17 cellular contexts compared by ENCODE assay signal in the genomic region with DNA sequence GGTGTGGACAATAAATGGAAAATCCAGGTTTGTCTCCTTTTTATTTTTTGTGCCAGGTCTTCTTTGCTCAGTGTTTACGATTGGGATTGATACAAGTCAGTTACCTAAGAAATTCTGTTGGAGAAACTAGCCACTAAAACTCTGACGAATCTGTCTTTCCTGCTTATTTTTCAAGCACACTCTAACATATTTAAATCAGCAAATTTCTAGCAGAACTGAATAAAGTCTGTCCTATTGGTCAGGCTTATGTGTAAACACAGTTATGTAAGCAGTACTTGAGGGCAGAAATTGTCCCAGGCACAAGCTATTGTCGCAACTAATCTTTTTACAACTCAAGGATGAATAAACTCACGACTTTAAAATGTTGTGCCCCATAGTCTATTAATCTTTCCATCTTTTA. TPM values are rescaled to one million over a fixed set of nuclear protein-coding genes. Genes with fewer than 3 reads are reported as not detected.
DNase-seq lines count a peak whose midpoint lies in the region; ATAC-seq and TF ChIP-seq lines count a peak whose summit lies in the region.
"Had no signal": no experiment of that assay in that cellular context is flagged by ENCODE, and none has a peak within 500 bp of the region (broad histone marks: within the 10 kb centered on the region; RNA-seq: fewer than 3 reads in every experiment).

No MANE protein-coding gene starts in this region.

- no peak overlapping the region for H3K4me3 ChIP-seq in upper lobe of right lung
- H3K4me3 ChIP-seq: PC-9 had no signal

- DNase-seq in NCI-H1417 (lab: John Stamatoyannopoulos, UW) = peak in 2 of 3 experiments; percentile 46 to 80
- DNase-seq in NCI-H1417 treated with DMSO at 0.1 percent for 48 hours (lab: John Stamatoyannopoulos, UW) = no peak
- DNase-seq in NCI-H526 treated with DMSO at 0.1 percent for 48 hours (lab: John Stamatoyannopoulos, UW) = peak; percentile 35
- peak; percentile 45 for DNase-seq in fibroblast of peridontal ligament (ENCODE audit: extremely low read depth)
- no peak for DNase-seq in upper lobe of right lung
- no peak for DNase-seq in Right ventricle myocardium superior
- DNase-seq in stimulated activated naive CD4-positive, alpha-beta T cell treated with Interleukin-2 at 50 U/mL for 16 hours (lab: John Stamatoyannopoulos, UW) = no peak
- DNase-seq: C1 segment of cervical spinal cord, H7, Kasumi-1, NCI-H1436 treated with DMSO at 0.1 percent for 48 hours, NCI-H2171 treated with DMSO at 0.1 percent for 48 hours, NCI-H510A, PC-9, T-helper 17 cell had no signal

- no peaks in the 10 kb centered on the region for H3K36me3 ChIP-seq in upper lobe of right lung

- no peak for TF ChIP-seq CTCF in upper lobe of right lung (IDR thresholded peaks at IDR 0.05)

- ATAC-seq in upper lobe of right lung = peak; percentile 69
- no peak for ATAC-seq in Right ventricle myocardium superior (ENCODE audit: poor library complexity)
- no peak for ATAC-seq in HG02571 (IDR thresholded peaks at IDR 0.05; ENCODE audit: unreplicated experiment)
- ATAC-seq: SK-N-SH treated with all-trans-retinoic acid at 6 μM for 48 hours, T-helper 17 cell had no signal

- no peak overlapping the region for H3K27ac ChIP-seq in upper lobe of right lung
- H3K27ac ChIP-seq: PC-9 had no signal

- H3K9me3 ChIP-seq in upper lobe of right lung = no peaks in the 10 kb centered on the region

- no peaks in the 10 kb centered on the region for H3K27me3 ChIP-seq in upper lobe of right lung

- intact Hi-C loops in upper lobe of right lung (cut with DNase I) (no loop called here), Right ventricle myocardium superior (cut with DNase I) (no loop called here)

- H3K4me1 ChIP-seq in upper lobe of right lung = peaks cover under 1% of the 10 kb centered on the region

RNA-seq across cellular contexts. Expression of gene EXOC2, which starts 12.1 kb away (rescaled TPM):
- 31.2 TPM for total RNA-seq in upper lobe of right lung
- total RNA-seq in Right ventricle myocardium superior = 11.3 TPM

RNA-seq across cellular contexts. Expression of gene HUS1B, which starts 48.1 kb away (rescaled TPM):
- 1.0 TPM for total RNA-seq in upper lobe of right lung
- not detected for total RNA-seq in Right ventricle myocardium superior

Comparison
In these comparisons a context has a peak if more than half of its experiments do, and no peak if none do; other contexts are left out.
1. DNase-seq: peak in NCI-H1417 (2 of 3), NCI-H526 treated with DMSO at 0.1 percent for 48 hours (single experiment) and fibroblast of peridontal ligament (single experiment); none in NCI-H1417 treated with DMSO at 0.1 percent for 48 hours (single experiment), upper lobe of right lung (single experiment), Right ventricle myocardium superior (single experiment) and stimulated activated naive CD4-positive, alpha-beta T cell treated with Interleukin-2 at 50 U/mL for 16 hours (single experiment).